Comparison of ENCODE assay signal across 8 cellular contexts in the genomic region with DNA sequence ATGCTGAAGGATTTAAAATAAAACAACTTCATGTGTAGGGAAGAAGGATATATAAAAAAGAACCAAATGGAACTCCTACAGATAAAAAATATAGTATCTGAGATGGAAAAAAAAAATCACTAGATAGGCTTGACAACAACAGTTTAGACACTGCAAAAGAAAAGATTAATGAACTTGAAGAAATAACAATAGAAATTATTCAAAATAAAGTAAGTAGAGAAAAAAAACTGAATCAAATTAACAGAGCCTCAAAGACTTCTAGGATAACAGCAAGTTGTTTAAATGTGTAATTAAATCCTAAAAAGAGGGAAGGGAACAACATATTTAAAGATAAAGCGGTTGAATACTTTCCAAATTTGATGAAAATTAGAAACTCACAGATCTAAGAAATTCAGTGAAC.
"Had no signal": no experiment of that assay in that cellular context is flagged by ENCODE, and none has a peak within 500 bp of the region (broad histone marks: within the 10 kb centered on the region; RNA-seq: fewer than 3 reads in every experiment).

No MANE protein-coding gene starts in this region.

- H2AFZ ChIP-seq: GM23248 had no signal

- H3K36me3 ChIP-seq: HAP-1 had no signal

- FAIRE-seq: HepG2 had no signal

- H3K4me1 ChIP-seq: HAP-1 had no signal

- H3K9me3 ChIP-seq: HAP-1 had no signal

- DNase-seq: GM23248, GOT3, H7, HFFc6 had no signal

- H3K4me3 ChIP-seq: GM23248, HAP-1 had no signal

- H3K27ac ChIP-seq: GM23248, HL-60 had no signal

- ATAC-seq: HCT116, HepG2 had no signal

- H3K9ac ChIP-seq: GM23248 had no signal
